Comparison of ENCODE assay signal across 7 cellular contexts in the genomic region with DNA sequence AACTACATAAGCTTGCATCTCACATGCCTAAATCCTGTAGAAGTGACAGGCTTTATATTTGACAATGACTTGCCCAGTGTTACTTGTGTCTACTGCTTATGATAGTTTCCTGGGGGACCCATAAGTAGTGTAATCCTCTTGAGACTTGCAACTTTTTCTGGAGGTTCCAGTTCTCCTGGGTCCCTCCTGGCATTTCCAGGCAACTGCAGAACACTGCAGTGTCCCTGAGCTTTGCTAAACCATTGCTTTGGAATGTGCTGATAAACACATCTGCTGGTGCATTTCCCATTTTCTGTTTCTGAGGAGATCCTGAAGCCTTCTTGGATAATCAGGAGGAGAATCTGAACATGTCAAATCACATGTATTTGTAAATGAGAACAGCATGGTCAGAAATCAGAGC.
"Had no signal": no experiment of that assay in that cellular context is flagged by ENCODE, and none has a peak within 500 bp of the region (broad histone marks: within the 10 kb centered on the region; RNA-seq: fewer than 3 reads in every experiment).

No MANE protein-coding gene starts in this region.

- ATAC-seq: GM12878 had no signal

- DNase-seq: GDM1, GF-D8 had no signal

- H3K4me3 ChIP-seq: GM12878 had no signal

- FAIRE-seq: G401.6, GM12878, GM12891, GM12892, GM19239 had no signal
